In genomic region chr3:11195201-11195600, GRCh38 we compare ENCODE assay signal across 9 cellular contexts. TPM values are rescaled to one million over a fixed set of nuclear protein-coding genes. Genes with fewer than 3 reads are reported as not detected.
DNase-seq lines count a peak whose midpoint lies in the region; ATAC-seq and TF ChIP-seq lines count a peak whose summit lies in the region.
"Had no signal": no experiment of that assay in that cellular context is flagged by ENCODE, and none has a peak within 500 bp of the region (broad histone marks: within the 10 kb centered on the region; RNA-seq: fewer than 3 reads in every experiment).

No MANE protein-coding gene starts in this region.

- intact Hi-C loops in gastrocnemius medialis (cut with DNase I; ENCODE audit: low total_unique reads), result no loop called here

- in situ Hi-C loops in gastrocnemius medialis (cut with MboI; ENCODE audit: low sequenced_read_pairs in 4 of 4), result no loop called here

- H3K27me3 ChIP-seq in gastrocnemius medialis, result no peaks in the 10 kb centered on the region

- no peak for TF ChIP-seq CTCF in gastrocnemius medialis (IDR thresholded peaks at IDR 0.05 in 4 of 5, conservative IDR thresholded peaks at IDR 0.05 in 1 of 5)

- H3K4me3 ChIP-seq in gastrocnemius medialis, result peak overlapping the region in 1 of 4 donors; percentile 9

- DNase-seq in EL (peak; percentile 31), NCI-H69 (lab: John Stamatoyannopoulos, UW) (peak; percentile 93), dermis blood vessel endothelial cell (peak; percentile 65), gastrocnemius medialis (peak in 1 of 2 donors; percentile 17), DMS79 (lab: John Stamatoyannopoulos, UW) (no peak), ecto neural progenitor cell (ENCODE audit: low spot score) (no peak)
- DNase-seq: NCI-H146 had no signal

- H3K36me3 ChIP-seq in gastrocnemius medialis, result no peaks in the 10 kb centered on the region

- peaks cover 14 to 19% of the 10 kb centered on the region in 2 donors for H3K4me1 ChIP-seq in gastrocnemius medialis

- TF ChIP-seq POLR2A in gastrocnemius medialis (IDR thresholded peaks at IDR 0.05), result no peak

- H3K27ac ChIP-seq in gastrocnemius medialis, result peak overlapping the region in 1 of 4 donors; percentile 10

- H3K9me3 ChIP-seq in gastrocnemius medialis, result no peaks in the 10 kb centered on the region

- ATAC-seq in gastrocnemius medialis, result peak; percentile 46 to 65
- no peak for ATAC-seq in HG02885 (IDR thresholded peaks at IDR 0.05; ENCODE audit: poor library complexity, unreplicated experiment)
- ATAC-seq in GM19351 (IDR thresholded peaks at IDR 0.05; ENCODE audit: unreplicated experiment), result no peak

RNA-seq across cellular contexts. Expression of gene HRH1, which starts 40.9 kb away (rescaled TPM):
- total RNA-seq in dermis blood vessel endothelial cell, result 6.1 TPM in 2 replicates
- 1 to 10 TPM in 2 of 4 donors, under 1 TPM in 2; 0.75 to 1.2 (median 0.98) TPM for total RNA-seq in gastrocnemius medialis

Comparison
In these comparisons a context has a peak if more than half of its experiments do, and no peak if none do; other contexts are left out.
1. DNase-seq: peak in EL (single experiment), NCI-H69 (single experiment) and dermis blood vessel endothelial cell (single experiment); none in DMS79 (single experiment) and ecto neural progenitor cell (single experiment).
2. ATAC-seq: peak in gastrocnemius medialis (2 of 2); none in HG02885 (single experiment) and GM19351 (single experiment).